In genomic region chr7:101138149-101138870, GRCh38 we compare ENCODE assay signal across 1 cellular context.
TF ChIP-seq lines count a peak whose summit lies in the region.

No MANE protein-coding gene starts in this region.

TF ChIP-seq in SK-N-SH treated with all-trans-retinoic acid at 6 μM for 48 hours, 23 proteins besides CTCF, POLR2A, EP300 and RAD21 (continued from another document):
- TF ChIP-seq, protein P1, sequence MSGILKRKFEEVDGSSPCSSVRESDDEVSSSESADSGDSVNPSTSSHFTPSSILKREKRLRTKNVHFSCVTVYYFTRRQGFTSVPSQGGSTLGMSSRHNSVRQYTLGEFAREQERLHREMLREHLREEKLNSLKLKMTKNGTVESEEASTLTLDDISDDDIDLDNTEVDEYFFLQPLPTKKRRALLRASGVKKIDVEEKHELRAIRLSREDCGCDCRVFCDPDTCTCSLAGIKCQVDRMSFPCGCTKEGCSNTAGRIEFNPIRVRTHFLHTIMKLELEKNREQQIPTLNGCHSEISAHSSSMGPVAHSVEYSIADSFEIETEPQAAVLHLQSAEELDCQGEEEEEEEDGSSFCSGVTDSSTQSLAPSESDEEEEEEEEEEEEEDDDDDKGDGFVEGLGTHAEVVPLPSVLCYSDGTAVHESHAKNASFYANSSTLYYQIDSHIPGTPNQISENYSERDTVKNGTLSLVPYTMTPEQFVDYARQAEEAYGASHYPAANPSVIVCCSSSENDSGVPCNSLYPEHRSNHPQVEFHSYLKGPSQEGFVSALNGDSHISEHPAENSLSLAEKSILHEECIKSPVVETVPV (CRISPR knock-in tag; IDR thresholded peaks at IDR 0.05), result no peak
- no peak for TF ChIP-seq OSR1 (CRISPR knock-in tag; IDR thresholded peaks at IDR 0.05)
- no peak; the same call in none of the 2 replicates for TF ChIP-seq ISL1 (CRISPR knock-in tag; IDR thresholded peaks at IDR 0.05)
- TF ChIP-seq SNAI2 (CRISPR knock-in tag; IDR thresholded peaks at IDR 0.05), result 0 out of 2 replicates have a peak, but pooled peaks have one; percentile 25
- TF ChIP-seq, protein P2, sequence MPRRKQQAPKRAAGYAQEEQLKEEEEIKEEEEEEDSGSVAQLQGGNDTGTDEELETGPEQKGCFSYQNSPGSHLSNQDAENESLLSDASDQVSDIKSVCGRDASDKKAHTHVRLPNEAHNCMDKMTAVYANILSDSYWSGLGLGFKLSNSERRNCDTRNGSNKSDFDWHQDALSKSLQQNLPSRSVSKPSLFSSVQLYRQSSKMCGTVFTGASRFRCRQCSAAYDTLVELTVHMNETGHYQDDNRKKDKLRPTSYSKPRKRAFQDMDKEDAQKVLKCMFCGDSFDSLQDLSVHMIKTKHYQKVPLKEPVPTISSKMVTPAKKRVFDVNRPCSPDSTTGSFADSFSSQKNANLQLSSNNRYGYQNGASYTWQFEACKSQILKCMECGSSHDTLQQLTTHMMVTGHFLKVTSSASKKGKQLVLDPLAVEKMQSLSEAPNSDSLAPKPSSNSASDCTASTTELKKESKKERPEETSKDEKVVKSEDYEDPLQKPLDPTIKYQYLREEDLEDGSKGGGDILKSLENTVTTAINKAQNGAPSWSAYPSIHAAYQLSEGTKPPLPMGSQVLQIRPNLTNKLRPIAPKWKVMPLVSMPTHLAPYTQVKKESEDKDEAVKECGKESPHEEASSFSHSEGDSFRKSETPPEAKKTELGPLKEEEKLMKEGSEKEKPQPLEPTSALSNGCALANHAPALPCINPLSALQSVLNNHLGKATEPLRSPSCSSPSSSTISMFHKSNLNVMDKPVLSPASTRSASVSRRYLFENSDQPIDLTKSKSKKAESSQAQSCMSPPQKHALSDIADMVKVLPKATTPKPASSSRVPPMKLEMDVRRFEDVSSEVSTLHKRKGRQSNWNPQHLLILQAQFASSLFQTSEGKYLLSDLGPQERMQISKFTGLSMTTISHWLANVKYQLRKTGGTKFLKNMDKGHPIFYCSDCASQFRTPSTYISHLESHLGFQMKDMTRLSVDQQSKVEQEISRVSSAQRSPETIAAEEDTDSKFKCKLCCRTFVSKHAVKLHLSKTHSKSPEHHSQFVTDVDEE (CRISPR knock-in tag; IDR thresholded peaks at IDR 0.05), result no peak
- 0 out of 2 replicates have a peak, but pooled peaks have one; percentile 29 for TF ChIP-seq TOX (CRISPR knock-in tag; IDR thresholded peaks at IDR 0.05; ENCODE audit: borderline replicate concordance)
- peak; percentile 47; the same call in 1 of the 2 replicates for TF ChIP-seq ZFP3 (CRISPR knock-in tag; IDR thresholded peaks at IDR 0.05)
- no peak for TF ChIP-seq PPARA (CRISPR knock-in tag; IDR thresholded peaks at IDR 0.05; ENCODE audit: borderline replicate concordance)
- TF ChIP-seq ZC3H10 (CRISPR knock-in tag; IDR thresholded peaks at IDR 0.05), result no peak; the same call in 1 of the 2 replicates
- peak; percentile 5; the same call in 1 of the 2 replicates for TF ChIP-seq ZNF8 (CRISPR knock-in tag; IDR thresholded peaks at IDR 0.05)
